In genomic region chr13:77698211-77699058, GRCh38 we compare ENCODE assay signal across 8 cellular contexts. TPM values are rescaled to one million over a fixed set of nuclear protein-coding genes. Genes with fewer than 3 reads are reported as not detected.
DNase-seq lines count a peak whose midpoint lies in the region; ATAC-seq and TF ChIP-seq lines count a peak whose summit lies in the region.

No MANE protein-coding gene starts in this region.

- H3K36me3 ChIP-seq in duodenal mucosa (ENCODE audit: control insufficient read depth in 1 of 2, insufficient read depth in 2 of 2, low read length in 2 of 2) (no peaks in the 10 kb centered on the region), lower lobe of right lung (no peaks in the 10 kb centered on the region)

- in situ Hi-C loops in GM13977 (cut with MboI; ENCODE audit: low pct_unique_long_range_greater_than_20kb, low sequenced_read_pairs, unreplicated experiment) = no loop called here

- H3K9me3 ChIP-seq in duodenal mucosa (ENCODE audit: control insufficient read depth in 1 of 2, low read length in 2 of 2) (no peaks in the 10 kb centered on the region), lower lobe of right lung (no peaks in the 10 kb centered on the region)

- H3K4me1 ChIP-seq in duodenal mucosa (ENCODE audit: control insufficient read depth in 1 of 2, insufficient read depth in 2 of 2, low read length in 2 of 2) (peaks cover 10 to 13% of the 10 kb centered on the region in 2 donors), lower lobe of right lung (peaks cover 27% of the 10 kb centered on the region)

- intact Hi-C loops in lower lobe of right lung (cut with DNase I) = no loop called here

- H3K9ac ChIP-seq in duodenal mucosa (ENCODE audit: low read depth in 1 of 2, low read length in 2 of 2) = peak overlapping the region; percentile 12 to 28

- H3K27ac ChIP-seq in duodenal mucosa (ENCODE audit: low read depth, low read length) = no peak overlapping the region
- H3K27ac ChIP-seq in lower lobe of right lung = peak overlapping the region; percentile 67

- TF ChIP-seq CTCF in GM13977 (IDR thresholded peaks at IDR 0.05; ENCODE audit: extremely low read depth, insufficient read depth, missing control alignments) (peak; percentile 19), lower lobe of right lung (IDR thresholded peaks at IDR 0.05) (no peak)

- DNase-seq in GM13977 (ENCODE audit: low spot score) (peak; percentile 59), NCI-H146 (lab: John Stamatoyannopoulos, UW) (peak; percentile 74), lower lobe of right lung (peak; percentile 56), HPDE6-E6E7 (ENCODE audit: extremely low spot score) (no peak)
- peak; percentile 44 for DNase-seq in activated CD4-positive, alpha-beta T cell treated with anti-CD3 and anti-CD28 coated beads, Interleukin-2, amount 50 U/mL, for 1 hour
- DNase-seq in stimulated activated CD4-positive, alpha-beta T cell treated with anti-CD3 and anti-CD28 coated beads, TNF-alpha, amount 100 ng/mL, for 4 hours (ENCODE audit: low read depth in 3 of 3) = peak in 2 of 3 experiments; percentile 11 to 19

- H3K27me3 ChIP-seq in duodenal mucosa (ENCODE audit: control insufficient read depth in 1 of 2, insufficient read depth in 2 of 2, low read length in 2 of 2) (peaks cover 3 to 20% of the 10 kb centered on the region in 2 donors), lower lobe of right lung (ENCODE audit: low read depth) (no peaks in the 10 kb centered on the region)

- peak overlapping the region; percentile 72 to 89 for H3K4me3 ChIP-seq in duodenal mucosa (ENCODE audit: low read depth in 1 of 2, low read length in 2 of 2)
- H3K4me3 ChIP-seq in lower lobe of right lung = peak overlapping the region; percentile 71

- ATAC-seq in HG02588 (IDR thresholded peaks at IDR 0.05; ENCODE audit: unreplicated experiment) = peak; percentile 29
- peak; percentile 30 to 31 for ATAC-seq in lower lobe of right lung

RNA-seq across cellular contexts. Expression of gene SLAIN1, which starts 0.9 kb away (rescaled TPM):
- total RNA-seq in lower lobe of right lung = 16.4 TPM
